In the genomic region with DNA sequence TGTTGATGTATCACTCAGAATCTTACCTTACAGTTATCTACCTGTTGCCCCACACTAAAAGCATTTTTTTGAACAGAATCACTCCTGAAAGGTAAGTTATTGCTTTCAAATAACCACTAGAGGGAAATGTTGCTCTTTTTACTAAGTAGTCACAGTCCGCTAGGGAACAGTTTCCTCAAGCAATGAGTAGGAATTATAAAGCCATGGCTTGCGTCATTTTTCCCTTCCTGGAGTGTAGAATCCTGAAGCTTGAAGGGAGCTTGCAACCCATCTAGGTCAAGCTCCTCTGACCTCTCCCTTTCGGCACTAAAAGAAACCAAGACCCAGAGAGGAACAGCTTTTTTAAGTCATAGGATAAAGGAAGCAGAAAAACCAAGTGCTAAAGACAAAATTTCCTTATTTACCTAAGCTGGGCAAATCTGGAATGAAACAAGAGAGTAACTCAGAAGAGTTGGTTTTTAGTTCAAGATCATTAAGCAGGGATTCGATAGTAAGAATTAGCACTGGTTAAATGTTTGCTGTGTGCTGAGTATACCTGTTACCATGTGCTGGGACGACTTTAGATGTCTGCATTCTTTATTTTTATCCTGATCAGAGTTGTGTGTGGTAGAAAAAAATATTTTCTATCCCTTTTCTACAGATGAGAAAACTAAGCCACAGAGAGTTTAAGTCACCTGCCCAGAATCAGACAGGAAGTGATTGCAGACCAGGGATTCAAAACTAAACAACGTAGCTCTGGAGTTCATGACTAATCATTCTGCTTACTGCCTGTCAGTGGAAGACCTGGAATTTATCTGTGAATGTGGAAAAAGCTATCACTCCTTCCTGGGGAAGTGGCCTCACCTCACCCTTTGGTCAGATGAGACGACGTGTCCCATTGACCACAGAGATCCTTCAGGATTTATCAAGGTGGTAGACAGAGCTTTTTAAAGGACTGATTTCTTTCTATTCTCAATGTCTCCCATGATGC, we compare ENCODE assay signal across 8 cellular contexts.
DNase-seq lines count a peak whose midpoint lies in the region; ATAC-seq, FAIRE-seq and TF ChIP-seq lines count a peak whose summit lies in the region.

No MANE protein-coding gene starts in this region.

- H3K27ac Mint-ChIP-seq in activated CD4-positive, alpha-beta memory T cell treated with anti-CD3 and anti-CD28 coated beads, Interleukin-2, amount 10 ng/mL, durations not matched to agents 7 days and 5 days, result no peak overlapping the region

- peak; percentile 23 for FAIRE-seq in bronchial epithelial cell (lab: Jason Lieb, UNC)

- no peaks in the 10 kb centered on the region for H3K36me3 ChIP-seq in bronchial epithelial cell (ENCODE audit: control insufficient read depth, insufficient read depth, low read length)
- no peaks in the 10 kb centered on the region for H3K36me3 ChIP-seq in kidney epithelial cell (ENCODE audit: control insufficient read depth, insufficient read depth, low read length)
- no peaks in the 10 kb centered on the region for H3K36me3 ChIP-seq in upper lobe of right lung

- H3K27ac ChIP-seq in upper lobe of right lung, result no peak overlapping the region

- H3K4me3 ChIP-seq in bronchial epithelial cell (ENCODE audit: low read depth, low read length) (no peak overlapping the region), kidney epithelial cell (ENCODE audit: low read depth, low read length) (no peak overlapping the region), upper lobe of right lung (no peak overlapping the region)

- no peaks in the 10 kb centered on the region for H3K36me3 Mint-ChIP-seq in activated CD4-positive, alpha-beta memory T cell treated with anti-CD3 and anti-CD28 coated beads, Interleukin-2, amount 10 ng/mL, durations not matched to agents 7 days and 5 days (ENCODE audit: low read depth)

- H3K9me3 Mint-ChIP-seq in activated CD4-positive, alpha-beta memory T cell treated with anti-CD3 and anti-CD28 coated beads, Interleukin-2, amount 10 ng/mL, durations not matched to agents 7 days and 5 days, result no peaks in the 10 kb centered on the region

- ATAC-seq in HG03066 (IDR thresholded peaks at IDR 0.05; ENCODE audit: low read depth, unreplicated experiment), result peak; percentile 62
- ATAC-seq in upper lobe of right lung, result peak; percentile 70

- DNase-seq in EH (ENCODE audit: low read depth) (peak; percentile 56), NCI-H510A treated with DMSO at 0.1 percent for 48 hours (lab: John Stamatoyannopoulos, UW) (peak; percentile 56), bronchial epithelial cell (ENCODE audit: low read depth) (peak; percentile 81), kidney epithelial cell (ENCODE audit: low read depth) (peak; percentile 48), upper lobe of right lung (no peak)
- no peak for DNase-seq in activated CD4-positive, alpha-beta memory T cell treated with anti-CD3 and anti-CD28 coated beads, Interleukin-2, amount 10 ng/mL, durations not matched to agents 7 days and 5 days
- no peak for DNase-seq in activated CD8-positive, alpha-beta memory T cell treated with anti-CD3 and anti-CD28 coated beads, Interleukin-2, amount 50 U/mL, for 48 hours

- H3K27me3 ChIP-seq in bronchial epithelial cell (ENCODE audit: control insufficient read depth, insufficient read depth, low read length) (no peaks in the 10 kb centered on the region), kidney epithelial cell (ENCODE audit: control insufficient read depth, insufficient read depth, low read length) (peaks cover 4% of the 10 kb centered on the region), upper lobe of right lung (peaks cover 17% of the 10 kb centered on the region)

- H3K4me1 ChIP-seq in upper lobe of right lung, result no peaks in the 10 kb centered on the region

- H3K9me3 ChIP-seq in upper lobe of right lung, result no peaks in the 10 kb centered on the region

- H3K4me1 Mint-ChIP-seq in activated CD4-positive, alpha-beta memory T cell treated with anti-CD3 and anti-CD28 coated beads, Interleukin-2, amount 10 ng/mL, durations not matched to agents 7 days and 5 days, result peaks cover 3% of the 10 kb centered on the region

- CTCF ChIA-PET in activated CD4-positive, alpha-beta memory T cell treated with anti-CD3 and anti-CD28 coated beads, Interleukin-2, amount 10 ng/mL, durations not matched to agents 7 days and 5 days (lab: Charles Lee), result interaction anchor here (1.1 to 1.4 kb wide), 2 partner anchors 11 to 695 kb away, joined by 3 to 4 read pairs; no protein-coding TSS in a partner anchor

- POLR2A ChIA-PET in activated CD4-positive, alpha-beta memory T cell treated with anti-CD3 and anti-CD28 coated beads, Interleukin-2, amount 10 ng/mL, durations not matched to agents 7 days and 5 days (lab: Charles Lee), result no interaction called here

- intact Hi-C loops in upper lobe of right lung (cut with DNase I), result no loop called here

- no peaks in the 10 kb centered on the region for H3K27me3 Mint-ChIP-seq in activated CD4-positive, alpha-beta memory T cell treated with anti-CD3 and anti-CD28 coated beads, Interleukin-2, amount 10 ng/mL, durations not matched to agents 7 days and 5 days

- H3K4me3 Mint-ChIP-seq in activated CD4-positive, alpha-beta memory T cell treated with anti-CD3 and anti-CD28 coated beads, Interleukin-2, amount 10 ng/mL, durations not matched to agents 7 days and 5 days, result no peak overlapping the region

- TF ChIP-seq CTCF in bronchial epithelial cell (IDR thresholded peaks at IDR 0.05; ENCODE audit: insufficient read depth, low read length, severe bottlenecking) (peak; percentile 53), kidney epithelial cell (IDR thresholded peaks at IDR 0.05; ENCODE audit: insufficient read depth, low read length, poor library complexity, severe bottlenecking) (peak; percentile 55), upper lobe of right lung (IDR thresholded peaks at IDR 0.05) (peak; percentile 53)

Comparison
In these comparisons a context has a peak if more than half of its experiments do, and no peak if none do; other contexts are left out.
1. DNase-seq: peak in EH (single experiment), NCI-H510A treated with DMSO at 0.1 percent for 48 hours (single experiment), bronchial epithelial cell (single experiment) and kidney epithelial cell (single experiment); none in upper lobe of right lung (single experiment), activated CD4-positive, alpha-beta memory T cell treated with anti-CD3 and anti-CD28 coated beads, Interleukin-2, amount 10 ng/mL, durations not matched to agents 7 days and 5 days (single experiment) and activated CD8-positive, alpha-beta memory T cell treated with anti-CD3 and anti-CD28 coated beads, Interleukin-2, amount 50 U/mL, for 48 hours (single experiment).
2. Peak in every context shown above with its lines, with median percentiles within 50 percentile points of each other: CTCF ChIP-seq.